ENCODE assay signal across 8 cellular contexts in genomic region chr9:84781431-84781830, GRCh38.
DNase-seq lines count a peak whose midpoint lies in the region; ATAC-seq and TF ChIP-seq lines count a peak whose summit lies in the region.

No MANE protein-coding gene starts in this region.

- DNase-seq in AG04450 (ENCODE audit: low read depth, low spot score) = no peak
- DNase-seq in RPMI7951 (ENCODE audit: low read depth) = peak; percentile 4
- DNase-seq in globus pallidus (ENCODE audit: low spot score) = peak; percentile 16
- DNase-seq in occipital lobe (lab: John Stamatoyannopoulos, UW) = no peak
- DNase-seq in NCI-H446 (lab: John Stamatoyannopoulos, UW) = no peak

- ATAC-seq in GM21825 (IDR thresholded peaks at IDR 0.05; ENCODE audit: unreplicated experiment) (no peak), HG03045 (IDR thresholded peaks at IDR 0.05; ENCODE audit: unreplicated experiment) (no peak)

- no peaks in the 10 kb centered on the region for H3K27me3 ChIP-seq in AG04450 (ENCODE audit: control insufficient read depth, insufficient read depth, low read length)

- CTCF ChIA-PET in AG04450 (lab: Charles Lee) = interaction anchor here (1.3 to 2.4 kb wide), 5 partner anchors 26 to 384 kb away, joined by 3 to 16 read pairs (median 3); no protein-coding TSS in a partner anchor

- no peak overlapping the region for H3K4me3 ChIP-seq in AG04450 (ENCODE audit: low read depth, low read length)
- no peak overlapping the region for H3K4me3 ChIP-seq in GM12875 (ENCODE audit: low read depth, low read length)

- POLR2A ChIA-PET in AG04450 (lab: Yijun Ruan, JAX) = no interaction called here

- peak; percentile 20; the same call in 1 of the 2 replicates for TF ChIP-seq CTCF in AG04450 (IDR thresholded peaks at IDR 0.05; ENCODE audit: low read depth, low read length)
- peak; percentile 37; the same call in 1 of the 2 replicates for TF ChIP-seq CTCF in GM12875 (IDR thresholded peaks at IDR 0.05; ENCODE audit: borderline replicate concordance, insufficient read depth, low read depth, low read length)

- no peak overlapping the region for H3K27ac ChIP-seq in AG04450 (ENCODE audit: low read depth, low read length)

- no peaks in the 10 kb centered on the region; the same call in 1 of the 2 replicates for H3K9me3 ChIP-seq in AG04450 (ENCODE audit: control insufficient read depth, insufficient read depth, low read length)

Comparison
In these comparisons a context has a peak if more than half of its experiments do, and no peak if none do; other contexts are left out.
1. DNase-seq: peak in RPMI7951 (single experiment) and globus pallidus (single experiment); none in AG04450 (single experiment), occipital lobe (single experiment) and NCI-H446 (0 of 2).